ENCODE assay signal across 1 cellular context in the genomic region with DNA sequence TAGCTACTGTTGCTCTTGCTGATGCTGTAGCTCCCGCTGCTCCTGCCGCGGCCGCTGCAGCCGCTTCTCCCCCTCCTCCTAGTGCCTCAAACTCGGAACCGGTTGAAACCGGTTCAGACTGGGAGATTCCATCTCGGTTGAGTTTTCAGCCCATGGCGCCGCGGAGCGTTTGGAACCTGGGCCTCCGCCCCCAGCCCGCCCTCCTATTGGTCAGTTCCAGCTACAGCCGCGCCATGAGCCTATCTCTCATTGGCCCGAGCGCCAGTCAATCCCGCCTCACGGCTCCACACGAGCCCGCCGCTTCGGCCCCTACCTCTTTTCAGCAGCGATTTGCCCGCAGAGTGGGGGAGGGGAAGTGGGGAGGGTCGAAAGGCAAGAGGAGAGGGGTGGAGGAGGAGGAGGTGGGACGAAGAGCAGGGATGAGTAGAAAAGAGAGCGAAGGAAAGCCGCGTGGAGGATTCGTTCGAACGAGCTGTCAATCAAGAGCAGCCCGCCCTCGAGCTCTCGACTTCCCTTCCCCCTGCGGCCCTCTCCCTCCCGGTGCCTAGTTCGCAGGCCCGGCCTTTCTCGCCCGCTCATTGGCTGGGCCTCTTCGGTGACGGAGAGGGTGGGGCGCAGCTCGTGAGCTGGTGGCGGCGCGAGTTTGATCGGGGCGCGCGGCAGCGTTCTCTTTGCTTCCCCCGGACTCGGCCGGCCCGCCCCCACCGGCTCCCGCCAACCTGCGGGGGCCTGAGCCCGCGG.
TF ChIP-seq lines count a peak whose summit lies in the region.

A gene with protein sequence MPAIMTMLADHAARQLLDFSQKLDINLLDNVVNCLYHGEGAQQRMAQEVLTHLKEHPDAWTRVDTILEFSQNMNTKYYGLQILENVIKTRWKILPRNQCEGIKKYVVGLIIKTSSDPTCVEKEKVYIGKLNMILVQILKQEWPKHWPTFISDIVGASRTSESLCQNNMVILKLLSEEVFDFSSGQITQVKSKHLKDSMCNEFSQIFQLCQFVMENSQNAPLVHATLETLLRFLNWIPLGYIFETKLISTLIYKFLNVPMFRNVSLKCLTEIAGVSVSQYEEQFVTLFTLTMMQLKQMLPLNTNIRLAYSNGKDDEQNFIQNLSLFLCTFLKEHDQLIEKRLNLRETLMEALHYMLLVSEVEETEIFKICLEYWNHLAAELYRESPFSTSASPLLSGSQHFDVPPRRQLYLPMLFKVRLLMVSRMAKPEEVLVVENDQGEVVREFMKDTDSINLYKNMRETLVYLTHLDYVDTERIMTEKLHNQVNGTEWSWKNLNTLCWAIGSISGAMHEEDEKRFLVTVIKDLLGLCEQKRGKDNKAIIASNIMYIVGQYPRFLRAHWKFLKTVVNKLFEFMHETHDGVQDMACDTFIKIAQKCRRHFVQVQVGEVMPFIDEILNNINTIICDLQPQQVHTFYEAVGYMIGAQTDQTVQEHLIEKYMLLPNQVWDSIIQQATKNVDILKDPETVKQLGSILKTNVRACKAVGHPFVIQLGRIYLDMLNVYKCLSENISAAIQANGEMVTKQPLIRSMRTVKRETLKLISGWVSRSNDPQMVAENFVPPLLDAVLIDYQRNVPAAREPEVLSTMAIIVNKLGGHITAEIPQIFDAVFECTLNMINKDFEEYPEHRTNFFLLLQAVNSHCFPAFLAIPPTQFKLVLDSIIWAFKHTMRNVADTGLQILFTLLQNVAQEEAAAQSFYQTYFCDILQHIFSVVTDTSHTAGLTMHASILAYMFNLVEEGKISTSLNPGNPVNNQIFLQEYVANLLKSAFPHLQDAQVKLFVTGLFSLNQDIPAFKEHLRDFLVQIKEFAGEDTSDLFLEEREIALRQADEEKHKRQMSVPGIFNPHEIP (N-terminal part only) (minus strand): TSS at position 178 of the 741 bp plus-strand sequence. CDS start 4,459 bp downstream, outside the sequence.

TF ChIP-seq in K562, 482 proteins besides CTCF, POLR2A, EP300 and RAD21 (continued from another document and continues in another):
- TF ChIP-seq, protein P1, sequence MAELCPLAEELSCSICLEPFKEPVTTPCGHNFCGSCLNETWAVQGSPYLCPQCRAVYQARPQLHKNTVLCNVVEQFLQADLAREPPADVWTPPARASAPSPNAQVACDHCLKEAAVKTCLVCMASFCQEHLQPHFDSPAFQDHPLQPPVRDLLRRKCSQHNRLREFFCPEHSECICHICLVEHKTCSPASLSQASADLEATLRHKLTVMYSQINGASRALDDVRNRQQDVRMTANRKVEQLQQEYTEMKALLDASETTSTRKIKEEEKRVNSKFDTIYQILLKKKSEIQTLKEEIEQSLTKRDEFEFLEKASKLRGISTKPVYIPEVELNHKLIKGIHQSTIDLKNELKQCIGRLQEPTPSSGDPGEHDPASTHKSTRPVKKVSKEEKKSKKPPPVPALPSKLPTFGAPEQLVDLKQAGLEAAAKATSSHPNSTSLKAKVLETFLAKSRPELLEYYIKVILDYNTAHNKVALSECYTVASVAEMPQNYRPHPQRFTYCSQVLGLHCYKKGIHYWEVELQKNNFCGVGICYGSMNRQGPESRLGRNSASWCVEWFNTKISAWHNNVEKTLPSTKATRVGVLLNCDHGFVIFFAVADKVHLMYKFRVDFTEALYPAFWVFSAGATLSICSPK (IDR thresholded peaks at IDR 0.05; ENCODE audit: borderline replicate concordance), result no peak
- TF ChIP-seq, protein P2, sequence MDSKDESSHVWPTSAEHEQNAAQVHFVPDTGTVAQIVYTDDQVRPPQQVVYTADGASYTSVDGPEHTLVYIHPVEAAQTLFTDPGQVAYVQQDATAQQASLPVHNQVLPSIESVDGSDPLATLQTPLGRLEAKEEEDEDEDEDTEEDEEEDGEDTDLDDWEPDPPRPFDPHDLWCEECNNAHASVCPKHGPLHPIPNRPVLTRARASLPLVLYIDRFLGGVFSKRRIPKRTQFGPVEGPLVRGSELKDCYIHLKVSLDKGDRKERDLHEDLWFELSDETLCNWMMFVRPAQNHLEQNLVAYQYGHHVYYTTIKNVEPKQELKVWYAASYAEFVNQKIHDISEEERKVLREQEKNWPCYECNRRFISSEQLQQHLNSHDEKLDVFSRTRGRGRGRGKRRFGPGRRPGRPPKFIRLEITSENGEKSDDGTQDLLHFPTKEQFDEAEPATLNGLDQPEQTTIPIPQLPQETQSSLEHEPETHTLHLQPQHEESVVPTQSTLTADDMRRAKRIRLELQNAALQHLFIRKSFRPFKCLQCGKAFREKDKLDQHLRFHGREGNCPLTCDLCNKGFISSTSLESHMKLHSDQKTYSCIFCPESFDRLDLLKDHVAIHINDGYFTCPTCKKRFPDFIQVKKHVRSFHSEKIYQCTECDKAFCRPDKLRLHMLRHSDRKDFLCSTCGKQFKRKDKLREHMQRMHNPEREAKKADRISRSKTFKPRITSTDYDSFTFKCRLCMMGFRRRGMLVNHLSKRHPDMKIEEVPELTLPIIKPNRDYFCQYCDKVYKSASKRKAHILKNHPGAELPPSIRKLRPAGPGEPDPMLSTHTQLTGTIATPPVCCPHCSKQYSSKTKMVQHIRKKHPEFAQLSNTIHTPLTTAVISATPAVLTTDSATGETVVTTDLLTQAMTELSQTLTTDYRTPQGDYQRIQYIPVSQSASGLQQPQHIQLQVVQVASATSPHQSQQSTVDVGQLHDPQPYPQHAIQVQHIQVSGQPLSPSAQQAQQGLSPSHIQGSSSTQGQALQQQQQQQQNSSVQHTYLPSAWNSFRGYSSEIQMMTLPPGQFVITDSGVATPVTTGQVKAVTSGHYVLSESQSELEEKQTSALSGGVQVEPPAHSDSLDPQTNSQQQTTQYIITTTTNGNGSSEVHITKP (IDR thresholded peaks at IDR 0.05; ENCODE audit: partially characterized antibody), result peak; percentile 92
- TF ChIP-seq MTA3 (IDR thresholded peaks at IDR 0.05; ENCODE audit: borderline replicate concordance) (peak; percentile 52; the same call in 1 of the 2 replicates), ZNF316 (IDR thresholded peaks at IDR 0.05) (no peak), RBFOX2 (IDR thresholded peaks at IDR 0.05; ENCODE audit: low read depth, low read length) (peak; percentile 95), CCAR2 (IDR thresholded peaks at IDR 0.05; ENCODE audit: low read depth, low read length) (no peak), ZNF830 (CRISPR knock-in tag; IDR thresholded peaks at IDR 0.05) (no peak)
- TF ChIP-seq, protein P3, sequence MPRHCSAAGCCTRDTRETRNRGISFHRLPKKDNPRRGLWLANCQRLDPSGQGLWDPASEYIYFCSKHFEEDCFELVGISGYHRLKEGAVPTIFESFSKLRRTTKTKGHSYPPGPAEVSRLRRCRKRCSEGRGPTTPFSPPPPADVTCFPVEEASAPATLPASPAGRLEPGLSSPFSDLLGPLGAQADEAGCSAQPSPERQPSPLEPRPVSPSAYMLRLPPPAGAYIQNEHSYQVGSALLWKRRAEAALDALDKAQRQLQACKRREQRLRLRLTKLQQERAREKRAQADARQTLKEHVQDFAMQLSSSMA (CRISPR knock-in tag; IDR thresholded peaks at IDR 0.05), result no peak
- TF ChIP-seq, protein P4, sequence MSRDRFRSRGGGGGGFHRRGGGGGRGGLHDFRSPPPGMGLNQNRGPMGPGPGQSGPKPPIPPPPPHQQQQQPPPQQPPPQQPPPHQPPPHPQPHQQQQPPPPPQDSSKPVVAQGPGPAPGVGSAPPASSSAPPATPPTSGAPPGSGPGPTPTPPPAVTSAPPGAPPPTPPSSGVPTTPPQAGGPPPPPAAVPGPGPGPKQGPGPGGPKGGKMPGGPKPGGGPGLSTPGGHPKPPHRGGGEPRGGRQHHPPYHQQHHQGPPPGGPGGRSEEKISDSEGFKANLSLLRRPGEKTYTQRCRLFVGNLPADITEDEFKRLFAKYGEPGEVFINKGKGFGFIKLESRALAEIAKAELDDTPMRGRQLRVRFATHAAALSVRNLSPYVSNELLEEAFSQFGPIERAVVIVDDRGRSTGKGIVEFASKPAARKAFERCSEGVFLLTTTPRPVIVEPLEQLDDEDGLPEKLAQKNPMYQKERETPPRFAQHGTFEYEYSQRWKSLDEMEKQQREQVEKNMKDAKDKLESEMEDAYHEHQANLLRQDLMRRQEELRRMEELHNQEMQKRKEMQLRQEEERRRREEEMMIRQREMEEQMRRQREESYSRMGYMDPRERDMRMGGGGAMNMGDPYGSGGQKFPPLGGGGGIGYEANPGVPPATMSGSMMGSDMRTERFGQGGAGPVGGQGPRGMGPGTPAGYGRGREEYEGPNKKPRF (IDR thresholded peaks at IDR 0.05; ENCODE audit: low read depth, low read length), result no peak
- TF ChIP-seq, protein P5, sequence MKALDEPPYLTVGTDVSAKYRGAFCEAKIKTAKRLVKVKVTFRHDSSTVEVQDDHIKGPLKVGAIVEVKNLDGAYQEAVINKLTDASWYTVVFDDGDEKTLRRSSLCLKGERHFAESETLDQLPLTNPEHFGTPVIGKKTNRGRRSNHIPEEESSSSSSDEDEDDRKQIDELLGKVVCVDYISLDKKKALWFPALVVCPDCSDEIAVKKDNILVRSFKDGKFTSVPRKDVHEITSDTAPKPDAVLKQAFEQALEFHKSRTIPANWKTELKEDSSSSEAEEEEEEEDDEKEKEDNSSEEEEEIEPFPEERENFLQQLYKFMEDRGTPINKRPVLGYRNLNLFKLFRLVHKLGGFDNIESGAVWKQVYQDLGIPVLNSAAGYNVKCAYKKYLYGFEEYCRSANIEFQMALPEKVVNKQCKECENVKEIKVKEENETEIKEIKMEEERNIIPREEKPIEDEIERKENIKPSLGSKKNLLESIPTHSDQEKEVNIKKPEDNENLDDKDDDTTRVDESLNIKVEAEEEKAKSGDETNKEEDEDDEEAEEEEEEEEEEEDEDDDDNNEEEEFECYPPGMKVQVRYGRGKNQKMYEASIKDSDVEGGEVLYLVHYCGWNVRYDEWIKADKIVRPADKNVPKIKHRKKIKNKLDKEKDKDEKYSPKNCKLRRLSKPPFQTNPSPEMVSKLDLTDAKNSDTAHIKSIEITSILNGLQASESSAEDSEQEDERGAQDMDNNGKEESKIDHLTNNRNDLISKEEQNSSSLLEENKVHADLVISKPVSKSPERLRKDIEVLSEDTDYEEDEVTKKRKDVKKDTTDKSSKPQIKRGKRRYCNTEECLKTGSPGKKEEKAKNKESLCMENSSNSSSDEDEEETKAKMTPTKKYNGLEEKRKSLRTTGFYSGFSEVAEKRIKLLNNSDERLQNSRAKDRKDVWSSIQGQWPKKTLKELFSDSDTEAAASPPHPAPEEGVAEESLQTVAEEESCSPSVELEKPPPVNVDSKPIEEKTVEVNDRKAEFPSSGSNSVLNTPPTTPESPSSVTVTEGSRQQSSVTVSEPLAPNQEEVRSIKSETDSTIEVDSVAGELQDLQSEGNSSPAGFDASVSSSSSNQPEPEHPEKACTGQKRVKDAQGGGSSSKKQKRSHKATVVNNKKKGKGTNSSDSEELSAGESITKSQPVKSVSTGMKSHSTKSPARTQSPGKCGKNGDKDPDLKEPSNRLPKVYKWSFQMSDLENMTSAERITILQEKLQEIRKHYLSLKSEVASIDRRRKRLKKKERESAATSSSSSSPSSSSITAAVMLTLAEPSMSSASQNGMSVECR (CRISPR knock-in tag; IDR thresholded peaks at IDR 0.05), result peak; percentile 67
- TF ChIP-seq, protein P6, sequence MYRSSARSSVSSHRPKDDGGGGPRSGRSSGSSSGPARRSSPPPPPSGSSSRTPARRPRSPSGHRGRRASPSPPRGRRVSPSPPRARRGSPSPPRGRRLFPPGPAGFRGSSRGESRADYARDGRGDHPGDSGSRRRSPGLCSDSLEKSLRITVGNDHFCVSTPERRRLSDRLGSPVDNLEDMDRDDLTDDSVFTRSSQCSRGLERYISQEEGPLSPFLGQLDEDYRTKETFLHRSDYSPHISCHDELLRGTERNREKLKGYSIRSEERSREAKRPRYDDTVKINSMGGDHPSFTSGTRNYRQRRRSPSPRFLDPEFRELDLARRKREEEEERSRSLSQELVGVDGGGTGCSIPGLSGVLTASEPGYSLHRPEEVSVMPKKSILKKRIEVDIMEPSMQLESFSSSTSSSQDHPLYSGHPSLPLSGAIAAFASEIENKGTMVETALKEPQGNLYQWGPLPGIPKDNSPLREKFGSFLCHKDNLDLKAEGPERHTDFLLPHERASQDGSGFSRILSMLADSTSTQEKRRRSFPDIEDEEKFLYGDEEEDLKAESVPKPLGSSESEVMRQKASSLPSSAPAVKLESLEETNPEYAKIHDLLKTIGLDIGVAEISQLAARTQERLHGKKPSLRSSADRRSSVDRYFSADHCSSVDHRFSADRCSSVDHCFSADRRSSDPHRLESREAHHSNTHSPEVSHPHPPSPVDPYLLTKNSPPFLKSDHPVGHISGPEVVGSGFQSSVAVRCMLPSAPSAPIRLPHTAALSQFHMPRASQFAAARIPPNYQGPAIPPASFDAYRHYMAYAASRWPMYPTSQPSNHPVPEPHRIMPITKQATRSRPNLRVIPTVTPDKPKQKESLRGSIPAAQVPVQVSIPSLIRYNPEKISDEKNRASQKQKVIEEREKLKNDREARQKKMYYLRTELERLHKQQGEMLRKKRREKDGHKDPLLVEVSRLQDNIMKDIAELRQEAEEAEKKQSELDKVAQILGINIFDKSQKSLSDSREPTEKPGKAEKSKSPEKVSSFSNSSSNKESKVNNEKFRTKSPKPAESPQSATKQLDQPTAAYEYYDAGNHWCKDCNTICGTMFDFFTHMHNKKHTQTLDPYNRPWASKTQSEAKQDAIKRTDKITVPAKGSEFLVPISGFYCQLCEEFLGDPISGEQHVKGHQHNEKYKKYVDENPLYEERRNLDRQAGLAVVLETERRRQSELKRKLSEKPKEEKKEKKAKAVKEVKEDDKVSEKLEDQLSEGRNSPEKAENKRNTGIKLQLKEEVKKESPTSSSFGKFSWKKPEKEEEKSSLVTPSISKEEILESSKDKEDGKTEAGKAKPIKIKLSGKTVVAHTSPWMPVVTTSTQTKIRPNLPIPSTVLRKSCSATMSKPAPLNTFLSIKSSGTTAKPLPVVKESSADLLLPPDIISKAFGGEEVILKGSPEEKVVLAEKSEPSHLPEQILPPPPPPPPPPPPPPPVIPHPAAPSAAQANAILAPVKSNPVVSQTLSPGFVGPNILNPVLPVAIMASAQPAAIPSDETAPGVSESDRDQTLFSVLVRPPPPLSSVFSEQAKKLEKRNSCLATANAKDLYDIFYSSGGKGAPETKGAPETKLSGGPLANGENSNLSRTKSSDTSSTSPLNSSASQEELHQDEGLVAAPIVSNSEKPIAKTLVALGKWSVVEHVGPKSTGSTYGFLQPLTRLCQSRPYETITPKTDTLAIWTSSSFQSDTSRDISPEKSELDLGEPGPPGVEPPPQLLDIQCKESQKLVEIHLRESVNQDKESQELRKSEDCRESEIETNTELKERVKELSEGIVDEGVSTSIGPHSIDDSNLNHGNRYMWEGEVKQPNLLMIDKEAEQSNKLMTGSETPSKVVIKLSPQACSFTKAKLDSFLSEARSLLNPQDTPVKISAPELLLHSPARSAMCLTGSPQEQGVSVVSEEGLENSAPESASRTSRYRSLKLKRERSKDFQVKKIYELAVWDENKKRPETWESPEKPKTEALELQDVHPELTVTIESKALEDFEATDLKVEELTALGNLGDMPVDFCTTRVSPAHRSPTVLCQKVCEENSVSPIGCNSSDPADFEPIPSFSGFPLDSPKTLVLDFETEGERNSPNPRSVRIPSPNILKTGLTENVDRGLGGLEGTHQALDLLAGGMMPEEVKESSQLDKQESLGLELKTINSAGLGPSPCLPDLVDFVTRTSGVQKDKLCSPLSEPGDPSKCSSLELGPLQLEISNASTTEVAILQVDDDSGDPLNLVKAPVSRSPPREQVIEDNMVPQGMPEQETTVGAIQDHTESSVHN (IDR thresholded peaks at IDR 0.05; ENCODE audit: borderline replicate concordance in 1 of 2, low read depth in 1 of 2), result no peak
- TF ChIP-seq, protein P7, sequence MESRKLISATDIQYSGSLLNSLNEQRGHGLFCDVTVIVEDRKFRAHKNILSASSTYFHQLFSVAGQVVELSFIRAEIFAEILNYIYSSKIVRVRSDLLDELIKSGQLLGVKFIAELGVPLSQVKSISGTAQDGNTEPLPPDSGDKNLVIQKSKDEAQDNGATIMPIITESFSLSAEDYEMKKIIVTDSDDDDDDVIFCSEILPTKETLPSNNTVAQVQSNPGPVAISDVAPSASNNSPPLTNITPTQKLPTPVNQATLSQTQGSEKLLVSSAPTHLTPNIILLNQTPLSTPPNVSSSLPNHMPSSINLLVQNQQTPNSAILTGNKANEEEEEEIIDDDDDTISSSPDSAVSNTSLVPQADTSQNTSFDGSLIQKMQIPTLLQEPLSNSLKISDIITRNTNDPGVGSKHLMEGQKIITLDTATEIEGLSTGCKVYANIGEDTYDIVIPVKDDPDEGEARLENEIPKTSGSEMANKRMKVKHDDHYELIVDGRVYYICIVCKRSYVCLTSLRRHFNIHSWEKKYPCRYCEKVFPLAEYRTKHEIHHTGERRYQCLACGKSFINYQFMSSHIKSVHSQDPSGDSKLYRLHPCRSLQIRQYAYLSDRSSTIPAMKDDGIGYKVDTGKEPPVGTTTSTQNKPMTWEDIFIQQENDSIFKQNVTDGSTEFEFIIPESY (CRISPR knock-in tag; IDR thresholded peaks at IDR 0.05), result no peak
